In the genomic region with DNA sequence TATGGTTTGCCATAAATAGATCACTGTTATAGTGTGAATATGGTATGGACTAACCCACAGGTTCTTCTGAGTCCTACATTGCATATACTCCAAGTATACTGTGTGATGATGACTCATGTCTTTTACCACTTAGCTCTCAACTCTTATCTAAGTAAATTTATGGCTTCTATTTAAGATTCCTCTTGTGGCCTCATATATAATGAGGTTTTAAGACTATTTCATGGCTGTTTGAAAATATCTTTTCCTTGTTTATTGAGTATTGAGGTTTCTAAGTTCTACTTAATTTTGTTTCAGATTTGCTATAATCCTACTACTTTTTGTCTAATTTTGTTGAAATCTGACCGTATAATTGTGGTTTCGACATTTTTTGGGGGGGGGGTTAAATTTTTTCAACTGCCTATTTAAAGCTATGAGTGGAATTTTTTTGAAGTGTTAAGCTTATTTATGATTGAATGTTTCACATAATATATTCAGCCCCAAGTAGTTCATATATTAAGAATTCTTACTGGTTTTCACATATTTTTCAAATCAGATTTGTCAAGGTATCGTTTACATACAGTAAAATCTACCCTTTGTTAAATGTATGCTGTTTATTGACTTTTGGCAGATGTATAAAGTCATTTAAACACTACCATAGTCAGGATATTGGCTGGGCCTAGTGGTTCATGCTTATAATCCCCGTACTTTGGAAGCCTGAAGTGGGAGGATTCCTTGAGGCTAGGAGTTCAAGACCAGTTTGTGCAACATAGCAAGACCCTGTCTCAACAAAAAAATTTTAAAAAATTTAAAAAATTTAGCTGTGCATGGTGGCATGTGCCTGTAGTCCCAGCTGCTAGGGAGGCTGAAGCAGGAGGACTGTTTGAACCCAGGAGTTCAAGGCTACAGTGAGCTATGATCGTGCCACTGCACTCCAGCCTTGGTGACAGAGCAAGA, we compare ENCODE assay signal across 1 cellular context.
TF ChIP-seq lines count a peak whose summit lies in the region.

No MANE protein-coding gene starts in this region.

TF ChIP-seq in K562, 482 proteins besides CTCF, POLR2A, EP300 and RAD21 (continued from another document and continues in another):
- TF ChIP-seq, protein P1, sequence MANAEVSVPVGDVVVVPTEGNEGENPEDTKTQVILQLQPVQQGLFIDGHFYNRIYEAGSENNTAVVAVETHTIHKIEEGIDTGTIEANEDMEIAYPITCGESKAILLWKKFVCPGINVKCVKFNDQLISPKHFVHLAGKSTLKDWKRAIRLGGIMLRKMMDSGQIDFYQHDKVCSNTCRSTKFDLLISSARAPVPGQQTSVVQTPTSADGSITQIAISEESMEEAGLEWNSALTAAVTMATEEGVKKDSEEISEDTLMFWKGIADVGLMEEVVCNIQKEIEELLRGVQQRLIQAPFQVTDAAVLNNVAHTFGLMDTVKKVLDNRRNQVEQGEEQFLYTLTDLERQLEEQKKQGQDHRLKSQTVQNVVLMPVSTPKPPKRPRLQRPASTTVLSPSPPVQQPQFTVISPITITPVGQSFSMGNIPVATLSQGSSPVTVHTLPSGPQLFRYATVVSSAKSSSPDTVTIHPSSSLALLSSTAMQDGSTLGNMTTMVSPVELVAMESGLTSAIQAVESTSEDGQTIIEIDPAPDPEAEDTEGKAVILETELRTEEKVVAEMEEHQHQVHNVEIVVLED (CRISPR knock-in tag; IDR thresholded peaks at IDR 0.05) = no peak
- peak; percentile 85 for TF ChIP-seq SMARCC2 (IDR thresholded peaks at IDR 0.05; ENCODE audit: low read depth)
- no peak; the same call in 1 of the 2 replicates for TF ChIP-seq SMARCA5 (IDR thresholded peaks at IDR 0.05)
- 0 out of 2 replicates have a peak, but pooled peaks have one; percentile 24 for TF ChIP-seq ZEB2 (IDR thresholded peaks at IDR 0.05)
- no peak for TF ChIP-seq ZNF12 (CRISPR knock-in tag; IDR thresholded peaks at IDR 0.05)
- TF ChIP-seq, protein P2, sequence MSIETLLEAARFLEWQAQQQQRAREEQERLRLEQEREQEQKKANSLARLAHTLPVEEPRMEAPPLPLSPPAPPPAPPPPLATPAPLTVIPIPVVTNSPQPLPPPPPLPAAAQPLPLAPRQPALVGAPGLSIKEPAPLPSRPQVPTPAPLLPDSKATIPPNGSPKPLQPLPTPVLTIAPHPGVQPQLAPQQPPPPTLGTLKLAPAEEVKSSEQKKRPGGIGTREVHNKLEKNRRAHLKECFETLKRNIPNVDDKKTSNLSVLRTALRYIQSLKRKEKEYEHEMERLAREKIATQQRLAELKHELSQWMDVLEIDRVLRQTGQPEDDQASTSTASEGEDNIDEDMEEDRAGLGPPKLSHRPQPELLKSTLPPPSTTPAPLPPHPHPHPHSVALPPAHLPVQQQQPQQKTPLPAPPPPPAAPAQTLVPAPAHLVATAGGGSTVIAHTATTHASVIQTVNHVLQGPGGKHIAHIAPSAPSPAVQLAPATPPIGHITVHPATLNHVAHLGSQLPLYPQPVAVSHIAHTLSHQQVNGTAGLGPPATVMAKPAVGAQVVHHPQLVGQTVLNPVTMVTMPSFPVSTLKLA (conservative IDR thresholded peaks at IDR 0.05) = 0 out of 4 replicates have a peak, but pooled peaks of 1 of the 2 experiments have one; percentile 32
- TF ChIP-seq RUNX1 (IDR thresholded peaks at IDR 0.05; ENCODE audit: low read depth) = no peak
- no peak for TF ChIP-seq CCAR2 (IDR thresholded peaks at IDR 0.05; ENCODE audit: low read depth, low read length)
- no peak for TF ChIP-seq ZBTB7A (IDR thresholded peaks at IDR 0.05; ENCODE audit: borderline replicate concordance, control insufficient read depth, low read depth, low read length)
- TF ChIP-seq FOXJ3 (CRISPR knock-in tag; IDR thresholded peaks at IDR 0.05) = no peak
- no peak for TF ChIP-seq ATF6 (CRISPR knock-in tag; IDR thresholded peaks at IDR 0.05)
- TF ChIP-seq NBN (IDR thresholded peaks at IDR 0.05; ENCODE audit: low read depth) = peak; percentile 28
- TF ChIP-seq ZNF449 (CRISPR knock-in tag; IDR thresholded peaks at IDR 0.05) = no peak
- no peak for TF ChIP-seq KLF10 (CRISPR knock-in tag; IDR thresholded peaks at IDR 0.05)
- TF ChIP-seq TAF7 (tag; IDR thresholded peaks at IDR 0.05) = no peak
- no peak for TF ChIP-seq YY1 (IDR thresholded peaks at IDR 0.05; ENCODE audit: borderline replicate concordance in 1 of 3, control insufficient read depth in 1 of 3, extremely low read depth in 1 of 3, insufficient read depth in 3 of 3, insufficient read length in 1 of 3, insufficient replicate concordance in 2 of 3, low read depth in 1 of 3, low read length in 2 of 3)
- TF ChIP-seq NCOR1 (IDR thresholded peaks at IDR 0.05) = peak; percentile 25; the same call in 1 of the 2 replicates
- no peak for TF ChIP-seq HNRNPL (IDR thresholded peaks at IDR 0.05; ENCODE audit: low read depth, low read length)
- no peak for TF ChIP-seq ZNF436 (CRISPR knock-in tag; IDR thresholded peaks at IDR 0.05)
- no peak for TF ChIP-seq ZFP91 (CRISPR knock-in tag; IDR thresholded peaks at IDR 0.05)
- TF ChIP-seq FOXA3 (CRISPR knock-in tag; conservative IDR thresholded peaks at IDR 0.05 in 1 of 2, IDR thresholded peaks at IDR 0.05 in 1 of 2) = no peak
- TF ChIP-seq, protein P3, sequence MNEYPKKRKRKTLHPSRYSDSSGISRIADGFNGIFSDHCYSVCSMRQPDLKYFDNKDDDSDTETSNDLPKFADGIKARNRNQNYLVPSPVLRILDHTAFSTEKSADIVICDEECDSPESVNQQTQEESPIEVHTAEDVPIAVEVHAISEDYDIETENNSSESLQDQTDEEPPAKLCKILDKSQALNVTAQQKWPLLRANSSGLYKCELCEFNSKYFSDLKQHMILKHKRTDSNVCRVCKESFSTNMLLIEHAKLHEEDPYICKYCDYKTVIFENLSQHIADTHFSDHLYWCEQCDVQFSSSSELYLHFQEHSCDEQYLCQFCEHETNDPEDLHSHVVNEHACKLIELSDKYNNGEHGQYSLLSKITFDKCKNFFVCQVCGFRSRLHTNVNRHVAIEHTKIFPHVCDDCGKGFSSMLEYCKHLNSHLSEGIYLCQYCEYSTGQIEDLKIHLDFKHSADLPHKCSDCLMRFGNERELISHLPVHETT (CRISPR knock-in tag; conservative IDR thresholded peaks at IDR 0.05 in 1 of 2, IDR thresholded peaks at IDR 0.05 in 1 of 2) = no peak
- no peak for TF ChIP-seq HDGF (IDR thresholded peaks at IDR 0.05)
- TF ChIP-seq BACH1 (tag; IDR thresholded peaks at IDR 0.05) = peak; percentile 44; the same call in 1 of the 2 replicates
- no peak for TF ChIP-seq ZBTB8A (IDR thresholded peaks at IDR 0.05; ENCODE audit: partially characterized antibody)
- TF ChIP-seq KDM1A (IDR thresholded peaks at IDR 0.05) = peak; percentile 73 to 88
- TF ChIP-seq ZNF316 (IDR thresholded peaks at IDR 0.05) = peak; percentile 96
- TF ChIP-seq ZNF395 (CRISPR knock-in tag; IDR thresholded peaks at IDR 0.05) = 0 out of 2 replicates have a peak, but pooled peaks have one; percentile 41
- TF ChIP-seq TCFL5 (CRISPR knock-in tag; conservative IDR thresholded peaks at IDR 0.05) = no peak
- TF ChIP-seq ERF (CRISPR knock-in tag; IDR thresholded peaks at IDR 0.05) = no peak
- TF ChIP-seq ZNF324 (CRISPR knock-in tag; IDR thresholded peaks at IDR 0.05) = no peak
- TF ChIP-seq, protein P4, sequence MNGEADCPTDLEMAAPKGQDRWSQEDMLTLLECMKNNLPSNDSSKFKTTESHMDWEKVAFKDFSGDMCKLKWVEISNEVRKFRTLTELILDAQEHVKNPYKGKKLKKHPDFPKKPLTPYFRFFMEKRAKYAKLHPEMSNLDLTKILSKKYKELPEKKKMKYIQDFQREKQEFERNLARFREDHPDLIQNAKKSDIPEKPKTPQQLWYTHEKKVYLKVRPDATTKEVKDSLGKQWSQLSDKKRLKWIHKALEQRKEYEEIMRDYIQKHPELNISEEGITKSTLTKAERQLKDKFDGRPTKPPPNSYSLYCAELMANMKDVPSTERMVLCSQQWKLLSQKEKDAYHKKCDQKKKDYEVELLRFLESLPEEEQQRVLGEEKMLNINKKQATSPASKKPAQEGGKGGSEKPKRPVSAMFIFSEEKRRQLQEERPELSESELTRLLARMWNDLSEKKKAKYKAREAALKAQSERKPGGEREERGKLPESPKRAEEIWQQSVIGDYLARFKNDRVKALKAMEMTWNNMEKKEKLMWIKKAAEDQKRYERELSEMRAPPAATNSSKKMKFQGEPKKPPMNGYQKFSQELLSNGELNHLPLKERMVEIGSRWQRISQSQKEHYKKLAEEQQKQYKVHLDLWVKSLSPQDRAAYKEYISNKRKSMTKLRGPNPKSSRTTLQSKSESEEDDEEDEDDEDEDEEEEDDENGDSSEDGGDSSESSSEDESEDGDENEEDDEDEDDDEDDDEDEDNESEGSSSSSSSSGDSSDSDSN (IDR thresholded peaks at IDR 0.05; ENCODE audit: borderline replicate concordance in 1 of 2, low read depth in 2 of 2, low read length in 2 of 2) = no peak
- no peak for TF ChIP-seq SAFB2 (IDR thresholded peaks at IDR 0.05; ENCODE audit: borderline replicate concordance, low read depth, low read length, severe bottlenecking)
- TF ChIP-seq ARNT (IDR thresholded peaks at IDR 0.05) = peak in 1 of 2 experiments; percentile 27; a peak in 1 of 4 replicates
- TF ChIP-seq, protein P5, sequence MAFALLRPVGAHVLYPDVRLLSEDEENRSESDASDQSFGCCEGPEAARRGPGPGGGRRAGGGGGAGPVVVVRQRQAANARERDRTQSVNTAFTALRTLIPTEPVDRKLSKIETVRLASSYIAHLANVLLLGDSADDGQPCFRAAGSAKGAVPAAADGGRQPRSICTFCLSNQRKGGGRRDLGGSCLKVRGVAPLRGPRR (CRISPR knock-in tag; IDR thresholded peaks at IDR 0.05) = no peak
- peak; percentile 94 for TF ChIP-seq SMARCB1 (IDR thresholded peaks at IDR 0.05; ENCODE audit: insufficient read length, low read depth)
- TF ChIP-seq ZKSCAN8 (CRISPR knock-in tag; IDR thresholded peaks at IDR 0.05) = 0 out of 2 replicates have a peak, but pooled peaks have one; percentile 44
- no peak for TF ChIP-seq ZNF75A (CRISPR knock-in tag; IDR thresholded peaks at IDR 0.05)
- no peak for TF ChIP-seq ZNF217 (CRISPR knock-in tag; IDR thresholded peaks at IDR 0.05)
- peak; percentile 37; the same call in 1 of the 2 replicates for TF ChIP-seq SOX6 (IDR thresholded peaks at IDR 0.05)
- no peak for TF ChIP-seq ZNF79 (CRISPR knock-in tag; IDR thresholded peaks at IDR 0.05; ENCODE audit: low read depth)
- TF ChIP-seq STAT5B (CRISPR knock-in tag; IDR thresholded peaks at IDR 0.05) = no peak
- TF ChIP-seq HDAC8 (tag; IDR thresholded peaks at IDR 0.05) = no peak
- no peak for TF ChIP-seq COPS2 (conservative IDR thresholded peaks at IDR 0.05)
- no peak for TF ChIP-seq ZNF699 (CRISPR knock-in tag; IDR thresholded peaks at IDR 0.05; ENCODE audit: insufficient replicate concordance)
- TF ChIP-seq PKNOX1 (IDR thresholded peaks at IDR 0.05) = peak; percentile 66
- TF ChIP-seq ATF7 (IDR thresholded peaks at IDR 0.05) = peak; percentile 28; the same call in 1 of the 2 replicates
- no peak for TF ChIP-seq KDM2B (CRISPR knock-in tag; IDR thresholded peaks at IDR 0.05)
- no peak for TF ChIP-seq POLR2B (IDR thresholded peaks at IDR 0.05; ENCODE audit: low read depth, partially characterized antibody)
- peak; percentile 65; the same call in 1 of the 2 replicates for TF ChIP-seq NFE2L1 (tag; IDR thresholded peaks at IDR 0.05; ENCODE audit: borderline replicate concordance, low read depth)
